8 cellular contexts compared by ENCODE assay signal in the genomic region with DNA sequence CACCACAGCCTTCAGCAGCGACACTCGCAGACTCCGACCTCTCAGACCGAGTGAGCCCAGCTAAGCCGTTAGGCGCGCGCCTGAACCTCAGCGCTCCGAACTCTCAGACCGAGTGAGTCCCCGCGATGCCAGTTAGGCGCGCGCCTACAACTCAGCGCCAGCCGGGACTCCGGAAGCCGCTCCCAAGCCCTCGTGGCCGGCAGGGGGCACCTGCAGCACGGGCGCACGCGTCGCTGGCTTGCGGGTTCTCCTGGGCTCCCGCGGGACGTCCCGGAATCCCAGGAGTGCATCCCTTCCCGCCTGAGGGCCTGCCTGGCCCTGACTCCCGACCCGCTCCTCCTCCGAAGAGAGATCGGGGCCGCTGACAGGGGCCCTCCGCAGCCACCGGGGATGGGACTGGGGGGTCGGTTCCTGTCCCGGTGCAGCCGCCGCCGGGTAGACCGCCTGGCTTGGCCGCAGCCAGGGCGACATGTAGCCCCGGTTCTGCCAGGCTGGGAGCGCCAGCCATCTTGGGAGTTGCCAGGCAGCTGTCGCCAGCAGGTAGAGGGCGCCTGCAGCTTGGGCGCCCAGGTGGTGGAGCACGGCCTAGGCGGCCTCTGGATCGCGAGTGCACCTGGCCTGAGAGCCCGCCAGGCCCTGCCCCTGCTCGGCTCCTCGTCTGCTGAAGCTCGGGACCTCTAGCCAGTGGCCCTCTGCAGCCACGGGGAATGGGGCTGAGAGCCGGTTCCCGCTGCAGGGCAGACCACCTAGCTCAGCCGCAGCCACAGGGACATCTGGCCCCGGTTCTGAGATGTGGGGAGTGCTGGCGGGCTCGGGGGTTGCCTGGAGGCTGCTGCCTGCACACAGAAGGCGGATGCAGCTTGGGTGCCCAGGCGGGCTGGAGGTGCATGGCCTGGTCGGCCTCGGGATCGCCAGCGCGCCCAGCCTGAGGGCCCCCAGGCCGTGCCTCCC. TPM values are rescaled to one million over a fixed set of nuclear protein-coding genes. Genes with fewer than 3 reads are reported as not detected.
DNase-seq lines count a peak whose midpoint lies in the region; ATAC-seq and TF ChIP-seq lines count a peak whose summit lies in the region.

A gene (minus strand): TSS at position 114 of the 951 bp plus-strand sequence. CDS start 311 bp downstream, outside the sequence.

- peak; percentile 69 for ATAC-seq in CD8-positive, alpha-beta T cell
- peak; percentile 77 for ATAC-seq in GM21360 (IDR thresholded peaks at IDR 0.05; ENCODE audit: unreplicated experiment)

- peaks cover 3% of the 10 kb centered on the region for H3K27me3 ChIP-seq in CD8-positive, alpha-beta T cell (ENCODE audit: insufficient read depth, low read length)
- peaks cover 32% of the 10 kb centered on the region for H3K27me3 ChIP-seq in HUES6 (ENCODE audit: control insufficient read depth, insufficient read depth, low read length)
- peaks cover 23% of the 10 kb centered on the region for H3K27me3 ChIP-seq in neutrophil
- no peaks in the 10 kb centered on the region for H3K27me3 ChIP-seq in thyroid gland

- DNase-seq in CD8-positive, alpha-beta T cell, result peak in 6 of 7 experiments; percentile 40 to 74 (median 54)
- DNase-seq in RPMI7951 (ENCODE audit: low read depth) (peak; percentile 38), glutamatergic neuron (peak; percentile 95), thyroid gland (peak; percentile 91 to 94)
- peak; percentile 87 for DNase-seq in activated naive CD4-positive, alpha-beta T cell treated with anti-CD3 and anti-CD28 coated beads for 36 hours

- no peaks in the 10 kb centered on the region for H3K9me3 ChIP-seq in CD8-positive, alpha-beta T cell (ENCODE audit: low read length)
- H3K9me3 ChIP-seq in HUES6 (ENCODE audit: control insufficient read depth, insufficient read depth, low read depth, low read length) (peaks cover 7% of the 10 kb centered on the region; the same call in 1 of the 2 replicates), neutrophil (no peaks in the 10 kb centered on the region), thyroid gland (no peaks in the 10 kb centered on the region)

- no peak within 1 kb of the TSS for H3K27ac Mint-ChIP-seq in CD8-positive, alpha-beta T cell
- H3K27ac Mint-ChIP-seq in activated naive CD4-positive, alpha-beta T cell treated with anti-CD3 and anti-CD28 coated beads for 36 hours, result peak within 1 kb of the TSS; percentile 90
- H3K27ac Mint-ChIP-seq in glutamatergic neuron (ENCODE audit: unreplicated experiment), result peak within 1 kb of the TSS; percentile 59

- H3K36me3 Mint-ChIP-seq in CD8-positive, alpha-beta T cell, result no peaks in the 10 kb centered on the region
- H3K36me3 Mint-ChIP-seq in activated naive CD4-positive, alpha-beta T cell treated with anti-CD3 and anti-CD28 coated beads for 36 hours (ENCODE audit: low read depth), result peaks cover 8% of the 10 kb centered on the region
- H3K36me3 Mint-ChIP-seq in glutamatergic neuron (ENCODE audit: unreplicated experiment), result peaks cover 22% of the 10 kb centered on the region

- peak within 1 kb of the TSS; percentile 83 for H3K9ac ChIP-seq in HUES6 (ENCODE audit: low read length)

- peak in 1 of 2 donors; percentile 61 for TF ChIP-seq POLR2A in thyroid gland (IDR thresholded peaks at IDR 0.05)

- peaks cover 9% of the 10 kb centered on the region for H3K4me1 Mint-ChIP-seq in CD8-positive, alpha-beta T cell (ENCODE audit: low read depth)
- peaks cover 11% of the 10 kb centered on the region for H3K4me1 Mint-ChIP-seq in activated naive CD4-positive, alpha-beta T cell treated with anti-CD3 and anti-CD28 coated beads for 36 hours (ENCODE audit: low read depth)
- H3K4me1 Mint-ChIP-seq in glutamatergic neuron (ENCODE audit: low read depth, unreplicated experiment), result peaks cover 6% of the 10 kb centered on the region

- peak; percentile 33 for TF ChIP-seq CTCF in CD8-positive, alpha-beta T cell (IDR thresholded peaks at IDR 0.05)
- TF ChIP-seq CTCF in glutamatergic neuron (IDR thresholded peaks at IDR 0.05; ENCODE audit: partially characterized antibody, unreplicated experiment), result peak; percentile 83
- no peak for TF ChIP-seq CTCF in neutrophil (IDR thresholded peaks at IDR 0.05)
- peak in 5 of 6 experiments; percentile 38 to 77 (median 63) for TF ChIP-seq CTCF in thyroid gland (IDR thresholded peaks at IDR 0.05)

- intact Hi-C loops in CD8-positive, alpha-beta T cell (cut with DNase I, micrococcal nuclease), result no loop called here
- intact Hi-C loops in activated naive CD4-positive, alpha-beta T cell treated with anti-CD3 and anti-CD28 coated beads for 36 hours (cut with micrococcal nuclease), result loop anchor here (5.0 kb wide), 2 partner anchors 87 to 553 kb away; a partner anchor contains a TSS
- intact Hi-C loops in thyroid gland (cut with DNase I), result no loop called here

- WGBS in thyroid gland, 2 donors, result 0 to 1% methylated on average over 1 to 36 of the region's 76 CpGs

- H3K27ac ChIP-seq in CD8-positive, alpha-beta T cell (ENCODE audit: low read depth, low read length), result peak within 1 kb of the TSS; percentile 33
- no peak within 1 kb of the TSS; the same call in 1 of the 2 replicates for H3K27ac ChIP-seq in HUES6 (ENCODE audit: low read depth, low read length)
- peak within 1 kb of the TSS; percentile 31 for H3K27ac ChIP-seq in neutrophil
- peak within 1 kb of the TSS; percentile 71 to 89 (median 85) for H3K27ac ChIP-seq in thyroid gland

- peaks cover 48% of the 10 kb centered on the region for H3K27me3 Mint-ChIP-seq in CD8-positive, alpha-beta T cell (ENCODE audit: low read depth)
- peaks cover 11% of the 10 kb centered on the region for H3K27me3 Mint-ChIP-seq in activated naive CD4-positive, alpha-beta T cell treated with anti-CD3 and anti-CD28 coated beads for 36 hours (ENCODE audit: low read depth)
- peaks cover 11% of the 10 kb centered on the region for H3K27me3 Mint-ChIP-seq in glutamatergic neuron (ENCODE audit: unreplicated experiment)

- POLR2A ChIA-PET in CD8-positive, alpha-beta T cell (lab: Charles Lee), result no interaction called here

- no peaks in the 10 kb centered on the region for H3K36me3 ChIP-seq in CD8-positive, alpha-beta T cell (ENCODE audit: insufficient read depth, low read length)
- no peaks in the 10 kb centered on the region for H3K36me3 ChIP-seq in HUES6 (ENCODE audit: control insufficient read depth, insufficient read depth, low read length)
- no peaks in the 10 kb centered on the region for H3K36me3 ChIP-seq in neutrophil
- H3K36me3 ChIP-seq in thyroid gland, result no peaks in the 10 kb centered on the region

- peaks cover 5% of the 10 kb centered on the region for H3K4me1 ChIP-seq in CD8-positive, alpha-beta T cell (ENCODE audit: insufficient read depth, low read length)
- no peaks in the 10 kb centered on the region for H3K4me1 ChIP-seq in HUES6 (ENCODE audit: control insufficient read depth, insufficient read depth, low read length)
- peaks cover 28 to 43% of the 10 kb centered on the region in 2 experiments for H3K4me1 ChIP-seq in neutrophil (ENCODE audit: control insufficient read depth in 1 of 2, insufficient read depth in 1 of 2, low read depth in 1 of 2, low read length in 1 of 2)
- H3K4me1 ChIP-seq in thyroid gland, result peaks cover 5 to 7% of the 10 kb centered on the region in 2 donors

- H3K4me3 Mint-ChIP-seq in CD8-positive, alpha-beta T cell, result peak within 1 kb of the TSS; percentile 82
- H3K4me3 Mint-ChIP-seq in activated naive CD4-positive, alpha-beta T cell treated with anti-CD3 and anti-CD28 coated beads for 36 hours, result peak within 1 kb of the TSS; percentile 92
- peak within 1 kb of the TSS; percentile 93 for H3K4me3 Mint-ChIP-seq in glutamatergic neuron (ENCODE audit: unreplicated experiment)

- CTCF ChIA-PET in CD8-positive, alpha-beta T cell (lab: Charles Lee), result interaction anchor here (1.6 kb wide), 1 partner anchor 22 kb away, joined by 6 read pairs; no protein-coding TSS in a partner anchor
- CTCF ChIA-PET in activated naive CD4-positive, alpha-beta T cell treated with anti-CD3 and anti-CD28 coated beads for 36 hours (lab: Charles Lee), result interaction anchor here (0.6 to 1.6 kb wide), 5 partner anchors 14 to 803 kb away, joined by 3 to 4 read pairs (median 3); no protein-coding TSS in a partner anchor

- peak within 1 kb of the TSS; percentile 80 for H3K4me3 ChIP-seq in CD8-positive, alpha-beta T cell (ENCODE audit: low read depth, low read length)
- H3K4me3 ChIP-seq in HUES6 (ENCODE audit: low read depth, low read length) (peak within 1 kb of the TSS; percentile 65), neutrophil (ENCODE audit: low read depth in 1 of 2, low read length in 1 of 2) (peak within 1 kb of the TSS; percentile 58 to 77), thyroid gland (replicated peaks in 1 of 3) (peak within 1 kb of the TSS; percentile 5 to 65 (median 46))

- H3K9me3 Mint-ChIP-seq in CD8-positive, alpha-beta T cell, result peaks cover 10% of the 10 kb centered on the region
- peaks cover 3% of the 10 kb centered on the region for H3K9me3 Mint-ChIP-seq in activated naive CD4-positive, alpha-beta T cell treated with anti-CD3 and anti-CD28 coated beads for 36 hours
- H3K9me3 Mint-ChIP-seq in glutamatergic neuron (ENCODE audit: unreplicated experiment), result peaks cover 13% of the 10 kb centered on the region

RNA-seq across cellular contexts. Expression of the gene that starts here (rescaled TPM):
- 1 to 10 TPM in 1 of 2 experiments, under 1 TPM in 1; 0.90 to 1.7 TPM for total RNA-seq in CD8-positive, alpha-beta T cell
- not detected in 2 replicates for total RNA-seq in RPMI7951 (2014; rRNA removed; shearing (Covaris generic))
- 1 to 10 TPM; 6.1 to 8.1 TPM for total RNA-seq in activated naive CD4-positive, alpha-beta T cell treated with anti-CD3 and anti-CD28 coated beads for 36 hours
- 32.3 TPM for total RNA-seq in glutamatergic neuron (ENCODE audit: unreplicated experiment)
- 10 to 100 TPM; 10.5 to 16.3 (median 12.6) TPM for total RNA-seq in thyroid gland

Comparison
In these comparisons a context has a peak if more than half of its experiments do, and no peak if none do; other contexts are left out.
1. Peak in DNase-seq in RPMI7951; RNA of the gene not detected or under 1 TPM.
2. DNase-seq: peak in every context shown above with its lines; median percentile 95 in glutamatergic neuron; 92 in thyroid gland; 87 in activated naive CD4-positive, alpha-beta T cell treated with anti-CD3 and anti-CD28 coated beads for 36 hours; 54 in CD8-positive, alpha-beta T cell; 38 in RPMI7951.